Comparison of ENCODE assay signal across 8 cellular contexts in the genomic region with DNA sequence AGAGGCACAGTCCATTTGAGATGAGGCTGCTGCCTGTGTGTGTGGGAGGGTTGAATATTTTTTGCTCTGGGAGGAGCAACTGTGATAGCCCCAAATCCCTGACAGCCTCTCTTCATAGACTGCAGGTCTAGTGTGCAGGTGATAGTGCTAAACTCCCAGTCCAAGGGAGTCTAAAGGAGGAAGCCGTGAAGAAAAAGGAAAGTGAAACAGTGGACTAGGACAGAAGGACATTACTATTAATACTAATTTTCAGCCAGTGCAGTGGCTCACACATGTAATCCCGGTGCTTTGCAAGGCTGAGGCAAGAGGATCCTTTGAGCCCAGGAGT.
A peak's percentile ranks its signal among the peaks of the same experiment; 100 is the strongest.
DNase-seq lines count a peak whose midpoint lies in the region; ATAC-seq and TF ChIP-seq lines count a peak whose summit lies in the region.

No MANE protein-coding gene starts in this region.

- H3K4me1 ChIP-seq in cardiac muscle cell (ENCODE audit: low read depth) (peaks cover 8% of the 10 kb centered on the region), right cardiac atrium (ENCODE audit: control insufficient read depth, insufficient read depth, low read length) (no peaks in the 10 kb centered on the region)

- H3K36me3 Mint-ChIP-seq in type B pancreatic cell: peaks cover 10% of the 10 kb centered on the region

- intact Hi-C loops in Right ventricle myocardium inferior (cut with DNase I): no loop called here
- intact Hi-C loops in right cardiac atrium (cut with DNase I): no loop called here

- H3K27me3 ChIP-seq in cardiac muscle cell (no peaks in the 10 kb centered on the region), right cardiac atrium (ENCODE audit: control insufficient read depth, insufficient read depth) (no peaks in the 10 kb centered on the region)

- no peaks in the 10 kb centered on the region for H3K9me3 ChIP-seq in cardiac muscle cell (ENCODE audit: low read depth)
- H3K9me3 ChIP-seq in right cardiac atrium (ENCODE audit: control insufficient read depth, low read length): no peaks in the 10 kb centered on the region

- TF ChIP-seq CTCF in cardiac muscle cell (IDR thresholded peaks at IDR 0.05; ENCODE audit: low read depth, low read length) (no peak), type B pancreatic cell (conservative IDR thresholded peaks at IDR 0.05) (no peak)

- H3K9me3 Mint-ChIP-seq in type B pancreatic cell: no peaks in the 10 kb centered on the region

- no peaks in the 10 kb centered on the region for H3K36me3 ChIP-seq in cardiac muscle cell

- peak overlapping the region; percentile 46 for H3K27ac Mint-ChIP-seq in type B pancreatic cell

- H3K27me3 Mint-ChIP-seq in type B pancreatic cell: no peaks in the 10 kb centered on the region

- DNase-seq in cardiac muscle cell (ENCODE audit: low read depth in 1 of 2, low spot score in 1 of 2): peak in 1 of 2 donors; percentile 34
- no peak for DNase-seq in Right ventricle myocardium inferior (ENCODE audit: missing footprints)
- DNase-seq in NCI-H226: peak; percentile 10
- DNase-seq in right cardiac atrium: no peak
- no peak for DNase-seq in type B pancreatic cell (ENCODE audit: extremely low spot score, unreplicated experiment)
- no peak for DNase-seq in MV-4-11 (lab: John Stamatoyannopoulos, UW)
- DNase-seq in EL: no peak

- ATAC-seq in Right ventricle myocardium inferior (no peak), right cardiac atrium (peak in 1 of 2 donors; percentile 65), HG03280 (IDR thresholded peaks at IDR 0.05; ENCODE audit: unreplicated experiment) (no peak)

- H3K27ac ChIP-seq in cardiac muscle cell (peak overlapping the region; percentile 29), right cardiac atrium (ENCODE audit: low read length) (no peak overlapping the region)

- 21% methylated on average over 2 of the region's 2 CpGs for WGBS in right cardiac atrium

- H3K4me1 Mint-ChIP-seq in type B pancreatic cell (ENCODE audit: unreplicated experiment): peaks cover 38% of the 10 kb centered on the region

- peak overlapping the region; percentile 73 for H3K4me3 Mint-ChIP-seq in type B pancreatic cell

- H3K4me3 ChIP-seq in cardiac muscle cell (no peak overlapping the region), right cardiac atrium (ENCODE audit: low read length) (peak overlapping the region; percentile 35)
